Comparison of ENCODE assay signal across 12 cellular contexts in genomic region chr18:12652861-12653401, GRCh38. TPM values are rescaled to one million over a fixed set of nuclear protein-coding genes. Genes with fewer than 3 reads are reported as not detected.
A peak's percentile ranks its signal among the peaks of the same experiment; 100 is the strongest.
DNase-seq lines count a peak whose midpoint lies in the region; ATAC-seq and TF ChIP-seq lines count a peak whose summit lies in the region.
"Had no signal": no experiment of that assay in that cellular context is flagged by ENCODE, and none has a peak within 500 bp of the region (broad histone marks: within the 10 kb centered on the region; RNA-seq: fewer than 3 reads in every experiment).

No MANE protein-coding gene starts in this region.

- CTCF ChIA-PET in activated naive CD4-positive, alpha-beta T cell treated with anti-CD3 and anti-CD28 coated beads, Interleukin-2, amount 10 ng/mL, durations not matched to agents 7 days and 5 days (lab: Charles Lee), result no interaction called here

- peaks cover 32% of the 10 kb centered on the region for H3K27me3 Mint-ChIP-seq in activated naive CD4-positive, alpha-beta T cell treated with anti-CD3 and anti-CD28 coated beads, Interleukin-2, amount 10 ng/mL, durations not matched to agents 7 days and 5 days
- peaks cover 44% of the 10 kb centered on the region for H3K27me3 Mint-ChIP-seq in stimulated activated naive CD8-positive, alpha-beta T cell treated with anti-CD3 and anti-CD28 coated beads, Interleukin-15, amount 100 ng/mL, for 72 hours

- no peak for TF ChIP-seq POLR2A in uterus (IDR thresholded peaks at IDR 0.05)

- no peaks in the 10 kb centered on the region for H3K36me3 ChIP-seq in uterus
- H3K36me3 ChIP-seq: thoracic aorta had no signal

- no peak overlapping the region for H3K4me3 ChIP-seq in uterus
- H3K4me3 ChIP-seq: body of pancreas, skin epidermis, thoracic aorta had no signal

- no peaks in the 10 kb centered on the region for H3K4me1 ChIP-seq in uterus

- no peak overlapping the region for H3K4me3 Mint-ChIP-seq in activated naive CD4-positive, alpha-beta T cell treated with anti-CD3 and anti-CD28 coated beads, Interleukin-2, amount 10 ng/mL, durations not matched to agents 7 days and 5 days
- no peak overlapping the region for H3K4me3 Mint-ChIP-seq in stimulated activated naive CD8-positive, alpha-beta T cell treated with anti-CD3 and anti-CD28 coated beads, Interleukin-15, amount 100 ng/mL, for 72 hours

- DNase-seq in activated naive CD4-positive, alpha-beta T cell treated with anti-CD3 and anti-CD28 coated beads, Interleukin-2, amount 10 ng/mL, durations not matched to agents 7 days and 5 days, result peak; percentile 23
- DNase-seq in activated naive CD4-positive, alpha-beta T cell treated with Interleukin-2 at 50 U/mL for 16 hours, result no peak
- DNase-seq in SW480 (ENCODE audit: low spot score) (peak; percentile 61), fibroblast of peridontal ligament (ENCODE audit: extremely low read depth) (peak; percentile 77), uterus (no peak), NCI-H2081 (lab: John Stamatoyannopoulos, UW) (no peak), cerebellum (ENCODE audit: low spot score) (no peak)
- peak; percentile 13 to 14 for DNase-seq in stimulated activated naive CD8-positive, alpha-beta T cell treated with anti-CD3 and anti-CD28 coated beads, Interleukin-15, amount 100 ng/mL, for 72 hours
- DNase-seq: body of pancreas, NCI-H1417 treated with DMSO at 0.1 percent for 48 hours had no signal

- H3K27me3 ChIP-seq in uterus, result no peaks in the 10 kb centered on the region
- H3K27me3 ChIP-seq: body of pancreas had no signal

- peaks cover 21% of the 10 kb centered on the region for H3K4me1 Mint-ChIP-seq in activated naive CD4-positive, alpha-beta T cell treated with anti-CD3 and anti-CD28 coated beads, Interleukin-2, amount 10 ng/mL, durations not matched to agents 7 days and 5 days
- H3K4me1 Mint-ChIP-seq in stimulated activated naive CD8-positive, alpha-beta T cell treated with anti-CD3 and anti-CD28 coated beads, Interleukin-15, amount 100 ng/mL, for 72 hours, result peaks cover 19% of the 10 kb centered on the region

- TF ChIP-seq CTCF in uterus (IDR thresholded peaks at IDR 0.05), result no peak

- H3K36me3 Mint-ChIP-seq in activated naive CD4-positive, alpha-beta T cell treated with anti-CD3 and anti-CD28 coated beads, Interleukin-2, amount 10 ng/mL, durations not matched to agents 7 days and 5 days, result peaks cover 7% of the 10 kb centered on the region

- no peaks in the 10 kb centered on the region for H3K9me3 ChIP-seq in uterus
- H3K9me3 ChIP-seq: body of pancreas, thoracic aorta had no signal

- H3K9me3 Mint-ChIP-seq in activated naive CD4-positive, alpha-beta T cell treated with anti-CD3 and anti-CD28 coated beads, Interleukin-2, amount 10 ng/mL, durations not matched to agents 7 days and 5 days, result no peaks in the 10 kb centered on the region
- H3K9me3 Mint-ChIP-seq in stimulated activated naive CD8-positive, alpha-beta T cell treated with anti-CD3 and anti-CD28 coated beads, Interleukin-15, amount 100 ng/mL, for 72 hours, result no peaks in the 10 kb centered on the region

- intact Hi-C loops in uterus (cut with DNase I; ENCODE audit: low total_unique reads), result no loop called here

- H3K27ac ChIP-seq in uterus, result no peak overlapping the region
- H3K27ac ChIP-seq: body of pancreas had no signal

- peak overlapping the region; percentile 13 for H3K27ac Mint-ChIP-seq in activated naive CD4-positive, alpha-beta T cell treated with anti-CD3 and anti-CD28 coated beads, Interleukin-2, amount 10 ng/mL, durations not matched to agents 7 days and 5 days
- no peak overlapping the region for H3K27ac Mint-ChIP-seq in stimulated activated naive CD8-positive, alpha-beta T cell treated with anti-CD3 and anti-CD28 coated beads, Interleukin-15, amount 100 ng/mL, for 72 hours

- peak; percentile 47 for ATAC-seq in stimulated activated naive CD8-positive, alpha-beta T cell treated with anti-CD3 and anti-CD28 coated beads, Interleukin-15, amount 100 ng/mL, for 72 hours
- ATAC-seq: body of pancreas had no signal

RNA-seq across cellular contexts. Expression of gene SPIRE1, which starts 5.0 kb away (rescaled TPM):
- total RNA-seq in uterus (10 to 100 TPM; 12.9 to 78.1 (median 27.5) TPM), cerebellum (46.7 TPM)

RNA-seq across cellular contexts. Expression of gene CEP76, which starts 49.6 kb away (rescaled TPM):
- 10 to 100 TPM in 2 of 4 donors, 1 to 10 TPM in 2; 5.6 to 35.6 (median 11.7) TPM for total RNA-seq in uterus
- 13.6 TPM for total RNA-seq in cerebellum

RNA-seq across cellular contexts. Expression of gene PSMG2, which starts 49.9 kb away (rescaled TPM):
- total RNA-seq in uterus (10 to 100 TPM; 62.4 to 70.2 (median 69.0) TPM), cerebellum (46.3 TPM)

Comparison
In these comparisons a context has a peak if more than half of its experiments do, and no peak if none do; other contexts are left out.
1. DNase-seq: peak in activated naive CD4-positive, alpha-beta T cell treated with anti-CD3 and anti-CD28 coated beads, Interleukin-2, amount 10 ng/mL, durations not matched to agents 7 days and 5 days (single experiment), SW480 (single experiment), fibroblast of peridontal ligament (single experiment) and stimulated activated naive CD8-positive, alpha-beta T cell treated with anti-CD3 and anti-CD28 coated beads, Interleukin-15, amount 100 ng/mL, for 72 hours (2 of 2); none in activated naive CD4-positive, alpha-beta T cell treated with Interleukin-2 at 50 U/mL for 16 hours (single experiment), uterus (0 of 2), NCI-H2081 (0 of 2) and cerebellum (single experiment).